ENCODE assay signal across 8 cellular contexts in the genomic region with DNA sequence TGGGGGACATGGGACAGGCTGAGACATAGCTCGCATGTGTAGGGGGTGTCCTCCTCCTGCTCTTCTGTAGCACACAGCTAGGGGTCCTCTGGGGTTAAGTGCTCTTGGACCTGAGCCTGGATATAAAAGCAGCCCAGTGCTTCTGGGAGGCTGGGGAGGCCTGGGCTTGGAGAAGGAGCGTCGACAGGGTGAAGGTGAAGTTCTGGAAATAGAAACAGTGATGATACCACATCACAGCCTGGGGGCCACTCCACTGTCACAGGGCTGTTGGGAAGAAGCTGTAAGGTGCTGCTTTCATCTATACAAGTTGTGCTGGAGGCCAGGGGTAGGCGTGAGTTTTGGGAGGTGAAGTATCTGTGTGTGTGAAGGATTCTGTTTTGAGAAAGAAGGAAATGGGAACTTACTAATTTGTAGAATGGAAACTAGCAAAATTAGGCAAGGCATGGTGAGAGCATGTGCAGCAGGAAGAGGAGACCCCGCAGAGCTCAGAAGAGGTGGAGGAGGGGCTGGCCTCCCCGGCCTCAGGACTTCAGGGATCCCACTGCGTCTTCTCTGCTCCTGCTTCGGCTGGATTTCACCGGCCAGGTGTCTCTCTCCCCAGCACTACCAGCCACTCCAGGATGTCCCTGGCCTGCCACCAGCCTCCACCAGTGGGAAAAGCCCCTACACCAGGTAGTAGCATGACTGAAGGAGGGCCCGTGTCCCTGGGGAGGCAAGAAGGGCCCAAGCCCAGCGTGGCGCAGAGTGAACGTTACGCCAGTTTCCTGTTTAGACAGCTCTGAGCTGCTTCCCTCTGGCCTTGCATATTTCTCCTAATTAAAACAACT. TPM values are rescaled to one million over a fixed set of nuclear protein-coding genes. Genes with fewer than 3 reads are reported as not detected.
DNase-seq lines count a peak whose midpoint lies in the region; ATAC-seq and TF ChIP-seq lines count a peak whose summit lies in the region.

No MANE protein-coding gene starts in this region.

- no peaks in the 10 kb centered on the region for H3K27me3 Mint-ChIP-seq in activated CD4-positive, alpha-beta T cell treated with anti-CD3 and anti-CD28 coated beads for 36 hours
- peaks cover 61% of the 10 kb centered on the region for H3K27me3 Mint-ChIP-seq in Calu3 (ENCODE audit: unreplicated experiment)

- POLR2A ChIA-PET in activated CD4-positive, alpha-beta T cell treated with anti-CD3 and anti-CD28 coated beads for 36 hours (lab: Charles Lee) = interaction anchor here (0.6 kb wide), 1 partner anchor 823 kb away, joined by 10 read pairs; no protein-coding TSS in a partner anchor

- H3K4me3 Mint-ChIP-seq in activated CD4-positive, alpha-beta T cell treated with anti-CD3 and anti-CD28 coated beads for 36 hours = peak overlapping the region; percentile 25
- no peak overlapping the region for H3K4me3 Mint-ChIP-seq in Calu3 (ENCODE audit: low read depth, unreplicated experiment)

- peak; percentile 79 for ATAC-seq in activated CD4-positive, alpha-beta T cell treated with anti-CD3 and anti-CD28 coated beads for 36 hours
- ATAC-seq in HG02610 (IDR thresholded peaks at IDR 0.05; ENCODE audit: unreplicated experiment) (peak; percentile 67), left cardiac atrium (peak; percentile 90)

- intact Hi-C loops in activated CD4-positive, alpha-beta T cell treated with anti-CD3 and anti-CD28 coated beads for 36 hours (cut with DNase I, micrococcal nuclease) = loop anchor here in 1 of 2 experiments (10.0 kb wide), 1 partner anchor 76 kb away; no protein-coding TSS in a partner anchor
- intact Hi-C loops in left cardiac atrium (cut with DNase I) = loop anchor here in 1 of 2 donors (10.0 kb wide), 1 partner anchor 76 kb away; no protein-coding TSS in a partner anchor
- intact Hi-C loops in Calu3 (cut with micrococcal nuclease; ENCODE audit: unreplicated experiment) = no loop called here

- TF ChIP-seq CTCF in NB4 (IDR thresholded peaks at IDR 0.05; ENCODE audit: low read depth, low read length) = peak; percentile 25
- TF ChIP-seq CTCF in Calu3 (IDR thresholded peaks at IDR 0.05; ENCODE audit: unreplicated experiment) = no peak

- peak; percentile 70 for DNase-seq in activated CD4-positive, alpha-beta T cell treated with anti-CD3 and anti-CD28 coated beads for 36 hours
- no peak for DNase-seq in activated CD4-positive, alpha-beta T cell treated with anti-CD3 and anti-CD28 coated beads for 4 hours
- DNase-seq in NB4 (ENCODE audit: low read depth) (peak; percentile 98), left cardiac atrium (peak; percentile 51), NCI-H446 treated with DMSO at 0.1 percent for 48 hours (lab: John Stamatoyannopoulos, UW) (no peak), Calu3 (no peak), NCI-H748 treated with DMSO at 0.1 percent for 48 hours (lab: John Stamatoyannopoulos, UW) (no peak)

- CTCF ChIA-PET in activated CD4-positive, alpha-beta T cell treated with anti-CD3 and anti-CD28 coated beads for 36 hours (lab: Charles Lee) = interaction anchor here (0.6 to 1.2 kb wide), 3 partner anchors 76 to 621 kb away, joined by 3 to 4 read pairs (median 3); no protein-coding TSS in a partner anchor
- CTCF ChIA-PET in Calu3 (lab: Charles Lee) = interaction anchor here (0.6 kb wide), 1 partner anchor 37 kb away, joined by 3 read pairs; no protein-coding TSS in a partner anchor

- no peaks in the 10 kb centered on the region for H3K36me3 Mint-ChIP-seq in activated CD4-positive, alpha-beta T cell treated with anti-CD3 and anti-CD28 coated beads for 36 hours (ENCODE audit: low read depth)
- H3K36me3 Mint-ChIP-seq in Calu3 (ENCODE audit: insufficient read depth, unreplicated experiment) = no peaks in the 10 kb centered on the region

- H3K4me1 Mint-ChIP-seq in activated CD4-positive, alpha-beta T cell treated with anti-CD3 and anti-CD28 coated beads for 36 hours = peaks cover 17% of the 10 kb centered on the region
- no peaks in the 10 kb centered on the region for H3K4me1 Mint-ChIP-seq in Calu3 (ENCODE audit: low read depth, unreplicated experiment)

- BruUV-seq in Calu3 (replicated peaks; lab: Mats Ljungman, UMichigan) = no TSS peak

- peak; percentile 16 for TF ChIP-seq POLR2A in NB4 (IDR thresholded peaks at IDR 0.05; ENCODE audit: extremely low read depth, insufficient read length)

- H3K9me3 Mint-ChIP-seq in activated CD4-positive, alpha-beta T cell treated with anti-CD3 and anti-CD28 coated beads for 36 hours (ENCODE audit: low read depth) = no peaks in the 10 kb centered on the region
- H3K9me3 Mint-ChIP-seq in Calu3 (ENCODE audit: low read depth, unreplicated experiment) = no peaks in the 10 kb centered on the region

- peak overlapping the region; percentile 56 for H3K4me3 ChIP-seq in NB4 (ENCODE audit: low read depth, low read length)

- H3K27ac Mint-ChIP-seq in activated CD4-positive, alpha-beta T cell treated with anti-CD3 and anti-CD28 coated beads for 36 hours = peak overlapping the region; percentile 90
- H3K27ac Mint-ChIP-seq in Calu3 (ENCODE audit: unreplicated experiment) = no peak overlapping the region

RNA-seq across cellular contexts. Expression of gene PLCG2, which starts 19.4 kb away (rescaled TPM):
- total RNA-seq in activated CD4-positive, alpha-beta T cell treated with anti-CD3 and anti-CD28 coated beads for 36 hours = 1 to 10 TPM; 7.0 to 7.6 TPM
- total RNA-seq in left cardiac atrium (10 to 100 TPM; 14.1 to 16.0 TPM), Calu3 (2022) (3.4 and 13.7 TPM in 2 replicates)

Comparison
In these comparisons a context has a peak if more than half of its experiments do, and no peak if none do; other contexts are left out.
1. DNase-seq: peak in activated CD4-positive, alpha-beta T cell treated with anti-CD3 and anti-CD28 coated beads for 36 hours (single experiment), NB4 (single experiment) and left cardiac atrium (single experiment); none in activated CD4-positive, alpha-beta T cell treated with anti-CD3 and anti-CD28 coated beads for 4 hours (0 of 2), NCI-H446 treated with DMSO at 0.1 percent for 48 hours (single experiment), Calu3 (single experiment) and NCI-H748 treated with DMSO at 0.1 percent for 48 hours (single experiment).
2. Peak in every context shown above with its lines, with median percentiles within 50 percentile points of each other: ATAC-seq.